In genomic region chr14:22589096-22589839, GRCh38 we compare ENCODE assay signal across 8 cellular contexts. TPM values are rescaled to one million over a fixed set of nuclear protein-coding genes. Genes with fewer than 3 reads are reported as not detected.
DNase-seq lines count a peak whose midpoint lies in the region; ATAC-seq, FAIRE-seq and TF ChIP-seq lines count a peak whose summit lies in the region.

TSS of gene DAD1 (minus strand) at chr14:22589224. CDS start at chr14:22589157, 67 bp downstream.

- peak within 1 kb of the TSS; percentile 75 for H3K27ac ChIP-seq in IMR-90 (ENCODE audit: insufficient read depth, low read length)
- H3K27ac ChIP-seq in endothelial cell of umbilical vein (ENCODE audit: insufficient read depth, low read depth, low read length), result peak within 1 kb of the TSS; percentile 84

- peak within 1 kb of the TSS; percentile 99 for H3K14ac ChIP-seq in IMR-90 (replicated peaks; ENCODE audit: low read depth, low read length)

- peak within 1 kb of the TSS; percentile 63 for H3K4me3 ChIP-seq in IMR-90 (ENCODE audit: insufficient read depth, low read depth, low read length)
- peak within 1 kb of the TSS; percentile 70 to 99 (median 92) for H3K4me3 ChIP-seq in endothelial cell of umbilical vein (replicated peaks in 1 of 3; ENCODE audit: insufficient read depth in 1 of 3, low read depth in 1 of 3, low read length in 3 of 3)

- WGBS in IMR-90 (ENCODE audit: extremely low coverage in 2 of 2, insufficient read length in 1 of 2), 2 experiments, result 0% methylated on average over 22 of the region's 44 CpGs; no CpG with 5 or more reads in 1 of the 2 experiments

- H3K4me1 ChIP-seq in IMR-90 (ENCODE audit: control insufficient read depth, insufficient read depth, low read length) (peaks cover 3% of the 10 kb centered on the region), endothelial cell of umbilical vein (ENCODE audit: control insufficient read depth, extremely low read depth, insufficient read depth, low read length) (peaks cover 23% of the 10 kb centered on the region)

- peaks cover 4 to 29% of the 10 kb centered on the region in 2 experiments; a peak in 2 of 4 replicates for H3K79me1 ChIP-seq in IMR-90 (ENCODE audit: low read depth in 1 of 2, low read length in 2 of 2)

- FAIRE-seq in endothelial cell of umbilical vein (lab: Jason Lieb, UNC), result peak; percentile 99

- POLR2A ChIA-PET in IMR-90 (lab: Charles Lee; ENCODE audit: unreplicated experiment) (interaction anchor here (0.9 to 1.1 kb wide), 3 partner anchors 10 to 393 kb away, joined by 3 to 6 read pairs (median 5); partner anchors contain the start of genes AJUBA and OXA1L), endothelial cell of umbilical vein (lab: Charles Lee) (interaction anchor here (0.6 to 1.2 kb wide), 4 partner anchors 9 to 177 kb away, joined by 3 to 7 read pairs (median 4); partner anchors contain the start of genes ABHD4 and OXA1L)

- H3K4ac ChIP-seq in IMR-90 (ENCODE audit: low read depth, low read length), result peak within 1 kb of the TSS; percentile 90

- H3K36me3 ChIP-seq in IMR-90 (ENCODE audit: control insufficient read depth, insufficient read depth, low read length) (peaks cover under 1% of the 10 kb centered on the region), endothelial cell of umbilical vein (ENCODE audit: control insufficient read depth in 2 of 2, extremely low read depth in 1 of 2, insufficient read depth in 2 of 2, low read length in 2 of 2) (no peaks in the 10 kb centered on the region)

- H2BK5ac ChIP-seq in IMR-90 (ENCODE audit: low read depth, low read length, poor library complexity, severe bottlenecking), result peak within 1 kb of the TSS; percentile 61

- DNase-seq in DMS 273 (lab: John Stamatoyannopoulos, UW; ENCODE audit: unreplicated experiment) (peak; percentile 99), IMR-90 (peak; percentile 100), OCI-M1 (lab: John Stamatoyannopoulos, UW) (peak; percentile 99), activated T-cell treated with anti-CD3 and anti-CD28 coated beads for 24 hours (ENCODE audit: low read depth) (peak; percentile 100), endothelial cell of umbilical vein (ENCODE audit: low read depth, low spot score) (peak; percentile 100), midbrain (lab: John Stamatoyannopoulos, UW) (peak; percentile 97)
- peak; percentile 99 for DNase-seq in stimulated activated CD8-positive, alpha-beta memory T cell treated with anti-CD3 and anti-CD28 coated beads, Interleukin-2, amount 100 ng/mL, for 1 hour (ENCODE audit: low read depth in 2 of 2)

- in situ Hi-C loops in IMR-90 (cut with MboI; ENCODE audit: low sequenced_read_pairs), result loop anchor here (10.0 kb wide), 1 partner anchor 256 kb away; no protein-coding TSS in a partner anchor

- TF ChIP-seq POLR2A in IMR-90 (IDR thresholded peaks at IDR 0.05; ENCODE audit: low read depth, low read length), result peak; percentile 97
- TF ChIP-seq POLR2A in endothelial cell of umbilical vein (IDR thresholded peaks at IDR 0.05; ENCODE audit: low read depth, low read length), result peak; percentile 98

- peaks cover 47% of the 10 kb centered on the region for H3K79me2 ChIP-seq in endothelial cell of umbilical vein (ENCODE audit: control insufficient read depth, insufficient read depth, low read length)

- H2AK9ac ChIP-seq in IMR-90 (replicated peaks; ENCODE audit: low read depth, low read length, poor library complexity), result peak within 1 kb of the TSS; percentile 97

- peak within 1 kb of the TSS; percentile 85 for H3K4me2 ChIP-seq in IMR-90 (ENCODE audit: low read depth, low read length)
- H3K4me2 ChIP-seq in endothelial cell of umbilical vein (ENCODE audit: insufficient read depth, low read length), result peak within 1 kb of the TSS; percentile 94

- peak within 1 kb of the TSS; percentile 75 to 95 for H4K8ac ChIP-seq in IMR-90 (ENCODE audit: low read depth in 2 of 2, low read length in 2 of 2)

- H2AFZ ChIP-seq in IMR-90 (replicated peaks; ENCODE audit: low read length, poor library complexity) (peak within 1 kb of the TSS; percentile 96), endothelial cell of umbilical vein (ENCODE audit: low read depth, low read length) (peak within 1 kb of the TSS; percentile 51)

- peak; percentile 85 for ATAC-seq in GM21528 (IDR thresholded peaks at IDR 0.05; ENCODE audit: low FRiP score, unreplicated experiment)
- peak; percentile 95 for ATAC-seq in IMR-90 (ENCODE audit: low read depth)

- peak within 1 kb of the TSS; percentile 20; the same call in 2 of the 3 replicates for H2BK15ac ChIP-seq in IMR-90 (ENCODE audit: low read depth, low read length)

- TF ChIP-seq CTCF in IMR-90 (conservative IDR thresholded peaks at IDR 0.05; ENCODE audit: low read depth, low read length) (no peak), endothelial cell of umbilical vein (IDR thresholded peaks at IDR 0.05; ENCODE audit: extremely low read depth in 1 of 2, insufficient read depth in 1 of 2, low read depth in 1 of 2, low read length in 2 of 2) (no peak)

- H3K9me1 ChIP-seq in IMR-90 (ENCODE audit: insufficient read depth, low read length) (peaks cover under 1% of the 10 kb centered on the region), endothelial cell of umbilical vein (replicated peaks; ENCODE audit: control insufficient read depth, extremely low read depth, insufficient read depth, low read length) (no peaks in the 10 kb centered on the region)

- TF ChIP-seq RAD21 in IMR-90 (IDR thresholded peaks at IDR 0.05; ENCODE audit: low read length), result no peak

- H2BK120ac ChIP-seq in IMR-90 (ENCODE audit: low read depth, low read length), result peak within 1 kb of the TSS; percentile 72

- H4K20me1 ChIP-seq in IMR-90 (ENCODE audit: insufficient read depth, low read length), result peaks cover 3% of the 10 kb centered on the region
- H4K20me1 ChIP-seq in endothelial cell of umbilical vein (replicated peaks; ENCODE audit: control insufficient read depth, extremely low read depth, insufficient read depth, low read length), result no peaks in the 10 kb centered on the region

- H2AK5ac ChIP-seq in IMR-90 (ENCODE audit: low read depth, low read length), result peak within 1 kb of the TSS; percentile 89

- peak within 1 kb of the TSS; percentile 75 for H4K5ac ChIP-seq in IMR-90 (ENCODE audit: low read depth, low read length)

- peak within 1 kb of the TSS; percentile 33 for H3K18ac ChIP-seq in IMR-90 (ENCODE audit: low read depth, low read length)

- peak within 1 kb of the TSS; percentile 88 for H3K56ac ChIP-seq in IMR-90 (ENCODE audit: extremely low read depth, insufficient read depth, low read length)

- BruUV-seq in IMR-90 (replicated peaks; lab: Mats Ljungman, UMichigan) (no TSS peak), endothelial cell of umbilical vein (replicated peaks; lab: Mats Ljungman, UMichigan) (TSS peak; percentile 83)

- dilution Hi-C loops in IMR-90 (cut with HindIII; ENCODE audit: low sequenced_read_pairs, unreplicated experiment) (no loop called here), endothelial cell of umbilical vein (cut with MboI; ENCODE audit: extremely low pct_ligation_motif_present, low sequenced_read_pairs) (no loop called here)

- H3K9me3 ChIP-seq in IMR-90 (ENCODE audit: control insufficient read depth, insufficient read depth, low read length), result no peaks in the 10 kb centered on the region
- no peaks in the 10 kb centered on the region for H3K9me3 ChIP-seq in endothelial cell of umbilical vein (replicated peaks; ENCODE audit: control insufficient read depth, insufficient read depth, low read length)

- H4K91ac ChIP-seq in IMR-90 (ENCODE audit: insufficient read depth, low read depth, low read length), result peak within 1 kb of the TSS; percentile 87

- H3K27me3 ChIP-seq in IMR-90 (ENCODE audit: control insufficient read depth, insufficient read depth, low read length) (no peaks in the 10 kb centered on the region; the same call in 1 of the 2 replicates), endothelial cell of umbilical vein (ENCODE audit: control insufficient read depth in 2 of 2, insufficient read depth in 2 of 2, low read length in 2 of 2) (peaks cover 3 to 4% of the 10 kb centered on the region in 2 experiments)

- intact Hi-C loops in IMR-90 (cut with micrococcal nuclease) (no loop called here), endothelial cell of umbilical vein (cut with micrococcal nuclease) (loop anchor here (1.0 to 2.0 kb wide), 6 partner anchors 9 to 340 kb away; partner anchors contain the start of genes ABHD4, OXA1L and PRMT5)

- H2BK20ac ChIP-seq in IMR-90 (ENCODE audit: low read depth, low read length), result 0 out of 2 replicates have a peak within 1 kb of the TSS, but pooled peaks have one; percentile 21

- peak within 1 kb of the TSS; percentile 97; the same call in 1 of the 2 replicates for H3K23ac ChIP-seq in IMR-90 (ENCODE audit: low read depth, low read length)

- CTCF ChIA-PET in IMR-90 (lab: Yijun Ruan, JAX) (interaction anchor here (1.5 to 2.6 kb wide), 4 partner anchors 9 to 64 kb away, joined by 4 to 14 read pairs (median 8); partner anchors contain the start of gene ABHD4), endothelial cell of umbilical vein (lab: Charles Lee) (interaction anchor here (0.6 to 8.5 kb wide), 18 partner anchors 9 to 311 kb away, joined by 3 to 102 read pairs (median 4); partner anchors contain the start of gene ABHD4)

- H3K9ac ChIP-seq in IMR-90 (ENCODE audit: low read depth, low read length) (peak within 1 kb of the TSS; percentile 89), endothelial cell of umbilical vein (replicated peaks; ENCODE audit: extremely low read depth, insufficient read depth, low read length) (peak within 1 kb of the TSS; percentile 97)

TF ChIP-seq in IMR-90, 13 proteins besides CTCF, POLR2A, EP300 and RAD21 (continues in another document):
- TF ChIP-seq NFE2L2 (IDR thresholded peaks at IDR 0.05; ENCODE audit: low read depth, low read length), result no peak
- peak; percentile 24 for TF ChIP-seq MXI1 (IDR thresholded peaks at IDR 0.05; ENCODE audit: borderline replicate concordance, low read depth, low read length)
- TF ChIP-seq MAFK (IDR thresholded peaks at IDR 0.05; ENCODE audit: low read depth, low read length), result no peak; the same call in 1 of the 2 replicates

TF ChIP-seq in endothelial cell of umbilical vein, 7 proteins besides CTCF, POLR2A, EP300 and RAD21 (continues in another document):
- TF ChIP-seq JUN (IDR thresholded peaks at IDR 0.05; ENCODE audit: borderline replicate concordance, insufficient read depth, insufficient read length, low read depth) (peak; percentile 4), POLR2AphosphoS5 (IDR thresholded peaks at IDR 0.05; ENCODE audit: insufficient read depth, low read depth, low read length) (peak; percentile 99)

RNA-seq across cellular contexts. Expression of gene DAD1, which starts in this region (rescaled TPM):
- total RNA-seq in IMR-90 (2012; rRNA removed), result 396 and 449 TPM in 2 replicates
- polyA plus RNA-seq in IMR-90 (2012; rRNA removed), result 448 and 496 TPM in 2 replicates
- 412 and 479 TPM in 2 replicates for polyA plus RNA-seq in IMR-90 (2012; cell fraction: cytosol; rRNA removed)
- 92.7 and 197 TPM in 2 replicates for polyA plus RNA-seq in IMR-90 (2012; cell fraction: nucleus; rRNA removed; ENCODE audit: low replicate concordance)
- 299 and 304 TPM in 2 replicates for total RNA-seq in endothelial cell of umbilical vein
- 1,220 and 1,227 TPM in 2 replicates for polyA plus RNA-seq in endothelial cell of umbilical vein
- polyA plus RNA-seq in endothelial cell of umbilical vein (2011; cell fraction: cytosol; rRNA removed), result 702 and 733 TPM in 2 replicates
- polyA plus RNA-seq in endothelial cell of umbilical vein (2011; cell fraction: nucleus; rRNA removed), result 214 and 235 TPM in 2 replicates
- polyA plus RNA-seq in endothelial cell of umbilical vein (2012), result 355 and 418 TPM in 2 replicates
- polyA minus RNA-seq in endothelial cell of umbilical vein, result 446 and 484 TPM in 2 replicates
- polyA minus RNA-seq in endothelial cell of umbilical vein (2011; cell fraction: cytosol; rRNA and poly(A)+ RNA removed), result 77.6 TPM
- 62.2 and 65.6 TPM in 2 replicates for polyA minus RNA-seq in endothelial cell of umbilical vein (2011; cell fraction: nucleus; rRNA and poly(A)+ RNA removed)

Comparison
In these comparisons a context has a peak if more than half of its experiments do, and no peak if none do; other contexts are left out.
1. Peak in every context shown above with its lines: DNase-seq, ATAC-seq, H3K4me3 ChIP-seq and H3K27ac ChIP-seq.